In genomic region chrX:52217494-52218160, GRCh38 we compare ENCODE assay signal across 2 cellular contexts.
TF ChIP-seq lines count a peak whose summit lies in the region.

No MANE protein-coding gene starts in this region.

TF ChIP-seq in HepG2, 621 proteins besides CTCF, POLR2A, EP300 and RAD21 (continued from another document):
- TF ChIP-seq STAG1 (CRISPR knock-in tag; IDR thresholded peaks at IDR 0.05), result peak; percentile 55

TF ChIP-seq in SK-N-SH treated with all-trans-retinoic acid at 6 μM for 48 hours, 23 proteins besides CTCF, POLR2A, EP300 and RAD21 (continued from another document):
- TF ChIP-seq PPARA (CRISPR knock-in tag; IDR thresholded peaks at IDR 0.05; ENCODE audit: borderline replicate concordance), result no peak
- TF ChIP-seq ZFP30 (CRISPR knock-in tag; IDR thresholded peaks at IDR 0.05), result no peak
- TF ChIP-seq ZC3H10 (CRISPR knock-in tag; IDR thresholded peaks at IDR 0.05), result no peak
- no peak for TF ChIP-seq ESRRG (CRISPR knock-in tag; IDR thresholded peaks at IDR 0.05)
- TF ChIP-seq OSR1 (CRISPR knock-in tag; IDR thresholded peaks at IDR 0.05), result no peak
- no peak for TF ChIP-seq TSHZ2 (CRISPR knock-in tag; IDR thresholded peaks at IDR 0.05)
- TF ChIP-seq TCF4 (CRISPR knock-in tag; IDR thresholded peaks at IDR 0.05; ENCODE audit: borderline replicate concordance), result no peak
- no peak for TF ChIP-seq PATZ1 (CRISPR knock-in tag; IDR thresholded peaks at IDR 0.05; ENCODE audit: borderline replicate concordance)
- no peak for TF ChIP-seq ZFP3 (CRISPR knock-in tag; IDR thresholded peaks at IDR 0.05)
- no peak for TF ChIP-seq CSRNP3 (CRISPR knock-in tag; IDR thresholded peaks at IDR 0.05)
